14 cellular contexts compared by ENCODE assay signal in the genomic region with DNA sequence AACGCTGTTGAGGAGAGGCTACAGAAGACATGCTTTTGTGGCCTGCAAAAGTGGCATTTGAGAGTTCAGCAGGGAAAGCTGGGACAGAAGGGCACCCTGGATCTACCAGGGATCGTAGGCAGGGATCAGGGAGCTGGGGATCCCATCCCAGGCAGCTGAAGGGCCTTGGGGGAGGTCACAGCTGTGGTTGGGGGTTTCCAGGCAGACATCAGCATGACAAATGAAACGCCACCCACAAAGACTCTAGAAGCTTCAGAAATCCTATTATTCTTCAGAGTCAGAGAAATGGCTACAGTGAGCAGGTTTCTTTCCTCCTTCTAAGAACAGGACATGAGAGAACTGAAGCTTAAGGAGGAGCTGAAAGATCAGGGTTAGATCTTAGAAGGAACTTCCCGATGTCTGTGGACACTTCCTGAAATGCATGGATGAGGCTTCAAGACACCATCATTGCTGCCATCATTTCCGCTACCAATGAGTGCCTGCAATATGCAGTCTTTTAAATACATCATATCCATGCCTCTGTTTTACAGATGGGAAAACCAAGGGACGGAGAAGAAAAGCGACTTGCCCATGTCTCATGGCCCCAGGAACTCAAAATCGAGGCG.
DNase-seq lines count a peak whose midpoint lies in the region; ATAC-seq, FAIRE-seq and TF ChIP-seq lines count a peak whose summit lies in the region.
"Had no signal": no experiment of that assay in that cellular context is flagged by ENCODE, and none has a peak within 500 bp of the region (broad histone marks: within the 10 kb centered on the region; RNA-seq: fewer than 3 reads in every experiment).

No MANE protein-coding gene starts in this region.

- no peaks in the 10 kb centered on the region for H3K9me3 Mint-ChIP-seq in T-helper 2 cell treated with Interferon-gamma antibody and Interleukin-4, amounts not matched to agents 5 μg/mL and 100 μg/mL, for 36 hours
- H3K9me3 Mint-ChIP-seq: activated CD4-positive, alpha-beta memory T cell treated with anti-CD3 and anti-CD28 coated beads for 36 hours had no signal

- H3K36me3 Mint-ChIP-seq in T-helper 2 cell treated with Interferon-gamma antibody and Interleukin-4, amounts not matched to agents 5 μg/mL and 100 μg/mL, for 36 hours (ENCODE audit: low read depth): no peaks in the 10 kb centered on the region

- TF ChIP-seq CTCF in A549 (IDR thresholded peaks at IDR 0.05) (no peak), GM10248 (IDR thresholded peaks at IDR 0.05; ENCODE audit: control extremely low read depth, extremely low read depth, low read depth, missing control alignments) (no peak)

- no peak for FAIRE-seq in A549 (lab: Jason Lieb, UNC)

- peak overlapping the region; percentile 68 to 88 for H3K27ac ChIP-seq in A549
- peak overlapping the region; percentile 79 for H3K27ac ChIP-seq in SJSA1
- H3K27ac ChIP-seq: foreskin keratinocyte, psoas muscle had no signal

- CTCF ChIA-PET in A549 (lab: Yijun Ruan, JAX) (interaction anchor here (0.6 to 3.0 kb wide), 4 partner anchors 8 to 299 kb away, joined by 3 to 7 read pairs (median 4); no protein-coding TSS in a partner anchor), GM10248 (lab: Yijun Ruan, JAX) (interaction anchor here (1.1 to 1.7 kb wide), 2 partner anchors 11 to 15 kb away, joined by 5 to 6 read pairs; no protein-coding TSS in a partner anchor)

- peaks cover 8% of the 10 kb centered on the region for H3K4me1 Mint-ChIP-seq in T-helper 2 cell treated with Interferon-gamma antibody and Interleukin-4, amounts not matched to agents 5 μg/mL and 100 μg/mL, for 36 hours (ENCODE audit: low read depth)

- H3K4me3 Mint-ChIP-seq in T-helper 2 cell treated with Interferon-gamma antibody and Interleukin-4, amounts not matched to agents 5 μg/mL and 100 μg/mL, for 36 hours: no peak overlapping the region
- H3K4me3 Mint-ChIP-seq: activated CD4-positive, alpha-beta memory T cell treated with anti-CD3 and anti-CD28 coated beads for 36 hours; mesothelial cell of epicardium had no signal

- no peak overlapping the region for H3K27ac Mint-ChIP-seq in T-helper 2 cell treated with Interferon-gamma antibody and Interleukin-4, amounts not matched to agents 5 μg/mL and 100 μg/mL, for 36 hours
- H3K27ac Mint-ChIP-seq: activated CD4-positive, alpha-beta memory T cell treated with anti-CD3 and anti-CD28 coated beads for 36 hours; mesothelial cell of epicardium had no signal

- WGBS in A549 (ENCODE audit: missing lambda C conversion rate): 91% methylated on average over 9 of the region's 9 CpGs

- H3K4me1 ChIP-seq in A549 (peaks cover 28% of the 10 kb centered on the region), SJSA1 (replicated peaks) (peaks cover 39% of the 10 kb centered on the region)
- H3K4me1 ChIP-seq: psoas muscle had no signal

- H3K4me3 ChIP-seq in A549 (no peak overlapping the region), SJSA1 (no peak overlapping the region)
- H3K4me3 ChIP-seq: psoas muscle had no signal

- H3K9me3 ChIP-seq in A549 (no peaks in the 10 kb centered on the region), SJSA1 (replicated peaks) (no peaks in the 10 kb centered on the region)
- H3K9me3 ChIP-seq: psoas muscle had no signal

- no peaks in the 10 kb centered on the region for H3K27me3 ChIP-seq in SJSA1 (replicated peaks)
- H3K27me3 ChIP-seq: foreskin keratinocyte had no signal

- peaks cover 19% of the 10 kb centered on the region for H3K36me3 ChIP-seq in SJSA1

- no peak for ATAC-seq in A549
- ATAC-seq in HG02763 (IDR thresholded peaks at IDR 0.05; ENCODE audit: unreplicated experiment): no peak

- no peaks in the 10 kb centered on the region for H3K27me3 Mint-ChIP-seq in T-helper 2 cell treated with Interferon-gamma antibody and Interleukin-4, amounts not matched to agents 5 μg/mL and 100 μg/mL, for 36 hours (ENCODE audit: low read depth)
- H3K27me3 Mint-ChIP-seq: activated CD4-positive, alpha-beta memory T cell treated with anti-CD3 and anti-CD28 coated beads for 36 hours had no signal

- peak overlapping the region; percentile 50; the same call in 1 of the 3 replicates for H3K4me2 ChIP-seq in A549

- TF ChIP-seq RAD21 in A549 (conservative IDR thresholded peaks at IDR 0.05 in 1 of 2, IDR thresholded peaks at IDR 0.05 in 1 of 2): no peak

- DNase-seq in A549 (ENCODE audit: low read depth in 1 of 2, low spot score in 1 of 2): no peak
- DNase-seq in GM10248 (ENCODE audit: extremely low spot score): peak; percentile 43
- peak; percentile 36 to 61 for DNase-seq in SJSA1 (ENCODE audit: low read depth in 1 of 2, low spot score in 2 of 2)
- peak; percentile 59 for DNase-seq in iPS-NIHi11 (ENCODE audit: low spot score)
- no peak for DNase-seq in DMS 273 (lab: John Stamatoyannopoulos, UW; ENCODE audit: unreplicated experiment)
- DNase-seq in T-helper 2 cell treated with Interferon-gamma antibody and Interleukin-4, amounts not matched to agents 5 μg/mL and 100 μg/mL, for 36 hours (ENCODE audit: low spot score): no peak
- no peak for DNase-seq in activated T-cell treated with anti-CD3 and anti-CD28 coated beads, Interleukin-2, amount 50 U/mL, for 48 hours
- DNase-seq: activated CD4-positive, alpha-beta memory T cell treated with anti-CD3 and anti-CD28 coated beads for 36 hours; caudate nucleus; NCI-H1930; psoas muscle had no signal

- TF ChIP-seq EP300 in A549 (IDR thresholded peaks at IDR 0.05): no peak

- POLR2A ChIA-PET in A549 (lab: Yijun Ruan, JAX): interaction anchor here (0.8 kb wide), 1 partner anchor 88 kb away, joined by 3 read pairs; no protein-coding TSS in a partner anchor
- POLR2A ChIA-PET in GM10248 (lab: Yijun Ruan, JAX): no interaction called here

- TF ChIP-seq POLR2A in A549 (IDR thresholded peaks at IDR 0.05; ENCODE audit: low read length): no peak

TF ChIP-seq in A549, 52 proteins besides CTCF, POLR2A, EP300 and RAD21:
- TF ChIP-seq, protein P1, sequence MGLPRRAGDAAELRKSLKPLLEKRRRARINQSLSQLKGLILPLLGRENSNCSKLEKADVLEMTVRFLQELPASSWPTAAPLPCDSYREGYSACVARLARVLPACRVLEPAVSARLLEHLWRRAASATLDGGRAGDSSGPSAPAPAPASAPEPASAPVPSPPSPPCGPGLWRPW (IDR thresholded peaks at IDR 0.05): no peak
- no peak for TF ChIP-seq GATA3 (IDR thresholded peaks at IDR 0.05; ENCODE audit: borderline replicate concordance)
- TF ChIP-seq ZFP36 (IDR thresholded peaks at IDR 0.05; ENCODE audit: borderline replicate concordance, partially characterized antibody): no peak
- no peak for TF ChIP-seq MAZ (IDR thresholded peaks at IDR 0.05; ENCODE audit: borderline replicate concordance, low read depth, low read length)
- TF ChIP-seq TFCP2L1 (CRISPR knock-in tag; IDR thresholded peaks at IDR 0.05): no peak
- TF ChIP-seq, protein P2, sequence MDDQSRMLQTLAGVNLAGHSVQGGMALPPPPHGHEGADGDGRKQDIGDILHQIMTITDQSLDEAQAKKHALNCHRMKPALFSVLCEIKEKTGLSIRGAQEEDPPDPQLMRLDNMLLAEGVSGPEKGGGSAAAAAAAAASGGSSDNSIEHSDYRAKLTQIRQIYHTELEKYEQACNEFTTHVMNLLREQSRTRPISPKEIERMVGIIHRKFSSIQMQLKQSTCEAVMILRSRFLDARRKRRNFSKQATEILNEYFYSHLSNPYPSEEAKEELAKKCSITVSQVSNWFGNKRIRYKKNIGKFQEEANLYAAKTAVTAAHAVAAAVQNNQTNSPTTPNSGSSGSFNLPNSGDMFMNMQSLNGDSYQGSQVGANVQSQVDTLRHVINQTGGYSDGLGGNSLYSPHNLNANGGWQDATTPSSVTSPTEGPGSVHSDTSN (IDR thresholded peaks at IDR 0.05): no peak

Comparison
In these comparisons a context has a peak if more than half of its experiments do, and no peak if none do; other contexts are left out.
1. DNase-seq: peak in GM10248 (single experiment), SJSA1 (2 of 2) and iPS-NIHi11 (single experiment); none in A549 (0 of 2), DMS 273 (single experiment), T-helper 2 cell treated with Interferon-gamma antibody and Interleukin-4, amounts not matched to agents 5 μg/mL and 100 μg/mL, for 36 hours (single experiment) and activated T-cell treated with anti-CD3 and anti-CD28 coated beads, Interleukin-2, amount 50 U/mL, for 48 hours (0 of 2).